ENCODE assay signal across 9 cellular contexts in the genomic region with DNA sequence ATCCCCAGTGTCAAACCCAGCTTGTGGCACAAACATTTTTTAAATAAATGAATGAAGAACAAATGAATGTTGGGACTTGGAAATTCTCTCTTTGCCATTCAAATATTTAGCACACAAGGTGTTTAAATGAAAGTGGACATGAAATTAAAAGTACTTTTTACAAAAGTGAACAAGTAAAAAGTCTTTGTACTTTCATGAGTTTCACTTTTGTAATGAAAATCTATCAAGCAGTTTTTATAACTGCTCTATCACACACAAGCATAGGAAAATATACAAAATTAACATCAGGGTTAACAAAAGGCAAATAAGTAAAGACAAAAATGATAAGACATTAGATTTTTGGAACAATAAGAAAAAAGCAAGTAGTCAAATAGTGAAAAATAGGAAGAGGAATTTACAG.
"Had no signal": no experiment of that assay in that cellular context is flagged by ENCODE, and none has a peak within 500 bp of the region (broad histone marks: within the 10 kb centered on the region; RNA-seq: fewer than 3 reads in every experiment).

No MANE protein-coding gene starts in this region.

- H3K4me3 ChIP-seq: K562 had no signal

- FAIRE-seq: HepG2, HTR-8/SVneo, K562 had no signal

- H3K4me1 Mint-ChIP-seq: IgD-negative memory B cell had no signal

- ATAC-seq: HepG2, K562 had no signal

- H3K27ac Mint-ChIP-seq: IgD-negative memory B cell had no signal

- H3K27ac ChIP-seq: HL-60, KMS-11 had no signal

- H3K4me3 Mint-ChIP-seq: IgD-negative memory B cell had no signal

- DNase-seq: IMR-90, KBM-7, KG1 had no signal

- H3K9me3 Mint-ChIP-seq: IgD-negative memory B cell had no signal

- H3K36me3 Mint-ChIP-seq: IgD-negative memory B cell had no signal
